In the genomic region with DNA sequence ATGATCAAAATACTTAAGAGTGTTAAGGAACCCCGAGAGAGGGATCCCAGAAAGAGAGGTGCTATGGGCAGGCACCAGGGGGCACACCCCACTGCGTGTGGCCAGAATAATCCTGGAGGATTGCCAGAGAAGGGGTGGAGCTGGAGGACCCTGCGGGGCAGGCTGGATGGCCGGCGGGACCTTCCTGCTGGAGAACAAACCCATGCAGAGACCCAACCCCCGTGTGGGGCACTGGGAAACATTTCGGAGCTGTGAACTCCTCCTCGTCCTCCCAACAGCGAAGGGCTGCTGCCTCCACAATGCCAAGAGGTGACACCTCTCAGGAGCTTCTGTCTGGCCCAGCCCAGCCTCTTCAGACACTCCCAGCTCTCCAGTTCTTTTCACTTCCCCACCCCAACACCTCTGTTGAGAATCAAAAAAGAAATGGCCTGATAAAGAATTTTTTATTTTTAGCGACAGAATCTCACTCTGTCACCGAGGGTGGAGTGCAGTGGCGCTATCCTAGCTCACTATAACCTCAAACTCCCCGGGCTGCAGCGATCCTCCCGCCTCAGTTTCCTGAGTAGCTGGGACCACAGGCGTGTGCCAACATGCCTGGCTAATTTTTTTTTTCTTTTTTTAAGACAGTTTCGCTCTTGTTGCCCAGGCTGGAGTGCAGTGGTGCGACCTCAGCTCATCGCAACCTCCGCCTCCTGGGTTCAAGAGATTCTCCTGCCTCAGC, we compare ENCODE assay signal across 12 cellular contexts. TPM values are rescaled to one million over a fixed set of nuclear protein-coding genes. Genes with fewer than 3 reads are reported as not detected.
DNase-seq lines count a peak whose midpoint lies in the region; ATAC-seq and TF ChIP-seq lines count a peak whose summit lies in the region.
"Had no signal": no experiment of that assay in that cellular context is flagged by ENCODE, and none has a peak within 500 bp of the region (broad histone marks: within the 10 kb centered on the region; RNA-seq: fewer than 3 reads in every experiment).

No MANE protein-coding gene starts in this region.

- H3K36me3 Mint-ChIP-seq in activated CD8-positive, alpha-beta memory T cell treated with anti-CD3 and anti-CD28 coated beads, Interleukin-2, amount 10 ng/mL, durations not matched to agents 7 days and 5 days = no peaks in the 10 kb centered on the region
- no peaks in the 10 kb centered on the region for H3K36me3 Mint-ChIP-seq in activated B cell treated with CpG ODN at 0.5 μM for 24 hours (ENCODE audit: low read depth)
- H3K36me3 Mint-ChIP-seq: activated CD4-positive, alpha-beta memory T cell treated with anti-CD3 and anti-CD28 coated beads for 36 hours had no signal

- peaks cover 21% of the 10 kb centered on the region for H3K4me1 Mint-ChIP-seq in activated CD8-positive, alpha-beta memory T cell treated with anti-CD3 and anti-CD28 coated beads, Interleukin-2, amount 10 ng/mL, durations not matched to agents 7 days and 5 days
- H3K4me1 Mint-ChIP-seq in activated B cell treated with CpG ODN at 0.5 μM for 24 hours = peaks cover 14% of the 10 kb centered on the region

- no peak overlapping the region for H3K4me3 Mint-ChIP-seq in activated CD8-positive, alpha-beta memory T cell treated with anti-CD3 and anti-CD28 coated beads, Interleukin-2, amount 10 ng/mL, durations not matched to agents 7 days and 5 days
- peak overlapping the region; percentile 41 for H3K4me3 Mint-ChIP-seq in activated B cell treated with CpG ODN at 0.5 μM for 24 hours
- H3K4me3 Mint-ChIP-seq: activated CD4-positive, alpha-beta memory T cell treated with anti-CD3 and anti-CD28 coated beads for 36 hours had no signal

- 53 to 66% methylated on average over 20 of the region's 20 CpGs for WGBS in testis, 2 donors

- DNase-seq in activated CD8-positive, alpha-beta memory T cell treated with anti-CD3 and anti-CD28 coated beads for 24 hours = peak; percentile 62
- DNase-seq in activated CD8-positive, alpha-beta memory T cell treated with anti-CD3 and anti-CD28 coated beads, Interleukin-2, amount 10 ng/mL, durations not matched to agents 7 days and 5 days = no peak
- DNase-seq in activated B cell treated with CpG ODN at 0.5 μM for 24 hours (no peak), cardiac muscle cell (ENCODE audit: low read depth in 1 of 2, low spot score in 1 of 2) (peak; percentile 27 to 68), thoracic aorta (ENCODE audit: low spot score) (no peak), middle frontal gyrus (ENCODE audit: extremely low spot score, low spot score) (no peak), testis (no peak)
- DNase-seq in activated effector memory CD4-positive, alpha-beta T cell treated with Interleukin-2 at 50 U/mL for 16 hours = no peak
- DNase-seq: NCI-H1417 treated with DMSO at 0.1 percent for 48 hours had no signal

- no peaks in the 10 kb centered on the region for H3K27me3 ChIP-seq in cardiac muscle cell
- H3K27me3 ChIP-seq in thoracic aorta (replicated peaks; ENCODE audit: insufficient read depth) = no peaks in the 10 kb centered on the region
- no peaks in the 10 kb centered on the region for H3K27me3 ChIP-seq in testis
- H3K27me3 ChIP-seq: right lobe of liver, upper lobe of right lung had no signal

- no peak overlapping the region for H3K27ac ChIP-seq in cardiac muscle cell
- H3K27ac ChIP-seq in thoracic aorta = no peak overlapping the region
- H3K27ac ChIP-seq in testis = no peak overlapping the region
- H3K27ac ChIP-seq: right lobe of liver, upper lobe of right lung had no signal

- no peak for ATAC-seq in activated CD8-positive, alpha-beta memory T cell treated with anti-CD3 and anti-CD28 coated beads, Interleukin-2, amount 10 ng/mL, durations not matched to agents 7 days and 5 days
- ATAC-seq in activated B cell treated with CpG ODN at 0.5 μM for 24 hours (ENCODE audit: low read depth) = no peak
- ATAC-seq in thoracic aorta (ENCODE audit: insufficient number of reproducible peaks, low FRiP score, low read depth) = no peak

- H3K9me3 ChIP-seq in cardiac muscle cell (ENCODE audit: low read depth) = no peaks in the 10 kb centered on the region
- H3K9me3 ChIP-seq in thoracic aorta = no peaks in the 10 kb centered on the region
- H3K9me3 ChIP-seq in testis = no peaks in the 10 kb centered on the region
- H3K9me3 ChIP-seq: right lobe of liver, upper lobe of right lung had no signal

- no peaks in the 10 kb centered on the region for H3K9me3 Mint-ChIP-seq in activated CD8-positive, alpha-beta memory T cell treated with anti-CD3 and anti-CD28 coated beads, Interleukin-2, amount 10 ng/mL, durations not matched to agents 7 days and 5 days (ENCODE audit: low read depth)
- no peaks in the 10 kb centered on the region for H3K9me3 Mint-ChIP-seq in activated B cell treated with CpG ODN at 0.5 μM for 24 hours
- H3K9me3 Mint-ChIP-seq: activated CD4-positive, alpha-beta memory T cell treated with anti-CD3 and anti-CD28 coated beads for 36 hours had no signal

- TF ChIP-seq CTCF in activated B cell treated with CpG ODN at 0.5 μM for 24 hours (IDR thresholded peaks at IDR 0.05) = no peak
- TF ChIP-seq CTCF in cardiac muscle cell (IDR thresholded peaks at IDR 0.05; ENCODE audit: low read depth, low read length) = no peak
- TF ChIP-seq CTCF in thoracic aorta (IDR thresholded peaks at IDR 0.05) = no peak
- TF ChIP-seq CTCF in testis (IDR thresholded peaks at IDR 0.05) = no peak

- H3K4me1 ChIP-seq in cardiac muscle cell (ENCODE audit: low read depth) (no peaks in the 10 kb centered on the region), thoracic aorta (ENCODE audit: control insufficient read depth in 1 of 2, low read depth in 2 of 2) (peaks cover 3 to 14% of the 10 kb centered on the region in 2 donors), testis (no peaks in the 10 kb centered on the region)

- H3K4me3 ChIP-seq in cardiac muscle cell (no peak overlapping the region), thoracic aorta (peak overlapping the region; percentile 35), testis (no peak overlapping the region)
- H3K4me3 ChIP-seq: right lobe of liver, upper lobe of right lung had no signal

- POLR2A ChIA-PET in activated B cell treated with CpG ODN at 0.5 μM for 24 hours (lab: Charles Lee) = interaction anchor here (0.6 to 1.2 kb wide), 5 partner anchors 10 to 793 kb away, joined by 3 read pairs; a partner anchor contains a TSS

- no peak overlapping the region for H3K27ac Mint-ChIP-seq in activated CD8-positive, alpha-beta memory T cell treated with anti-CD3 and anti-CD28 coated beads, Interleukin-2, amount 10 ng/mL, durations not matched to agents 7 days and 5 days
- H3K27ac Mint-ChIP-seq in activated B cell treated with CpG ODN at 0.5 μM for 24 hours = no peak overlapping the region
- H3K27ac Mint-ChIP-seq: activated CD4-positive, alpha-beta memory T cell treated with anti-CD3 and anti-CD28 coated beads for 36 hours had no signal

- no peaks in the 10 kb centered on the region for H3K27me3 Mint-ChIP-seq in activated CD8-positive, alpha-beta memory T cell treated with anti-CD3 and anti-CD28 coated beads, Interleukin-2, amount 10 ng/mL, durations not matched to agents 7 days and 5 days
- H3K27me3 Mint-ChIP-seq in activated B cell treated with CpG ODN at 0.5 μM for 24 hours = peaks cover 10% of the 10 kb centered on the region

- CTCF ChIA-PET in activated CD8-positive, alpha-beta memory T cell treated with anti-CD3 and anti-CD28 coated beads, Interleukin-2, amount 10 ng/mL, durations not matched to agents 7 days and 5 days (lab: Charles Lee) = interaction anchor here (0.7 to 3.5 kb wide), 15 partner anchors 9 to 301 kb away, joined by 3 to 18 read pairs (median 4); no protein-coding TSS in a partner anchor
- CTCF ChIA-PET in activated B cell treated with CpG ODN at 0.5 μM for 24 hours (lab: Charles Lee) = interaction anchor here (0.7 to 3.9 kb wide), 10 partner anchors 16 to 300 kb away, joined by 3 to 61 read pairs (median 4); no protein-coding TSS in a partner anchor

- intact Hi-C loops in activated B cell treated with CpG ODN at 0.5 μM for 24 hours (cut with micrococcal nuclease) = no loop called here
- intact Hi-C loops in testis (cut with DNase I; ENCODE audit: low total_unique reads) = no loop called here

- H3K36me3 ChIP-seq in cardiac muscle cell = no peaks in the 10 kb centered on the region
- H3K36me3 ChIP-seq in thoracic aorta = no peaks in the 10 kb centered on the region
- no peaks in the 10 kb centered on the region for H3K36me3 ChIP-seq in testis (ENCODE audit: low read depth, missing control alignments)
- H3K36me3 ChIP-seq: right lobe of liver, upper lobe of right lung had no signal

- no peak for TF ChIP-seq POLR2A in testis (IDR thresholded peaks at IDR 0.05)

RNA-seq across cellular contexts. Expression of a gene that starts 25.6 kb away (rescaled TPM):
- under 1 TPM; 0.52 to 0.79 TPM for total RNA-seq in activated CD8-positive, alpha-beta memory T cell treated with anti-CD3 and anti-CD28 coated beads, Interleukin-2, amount 10 ng/mL, durations not matched to agents 7 days and 5 days
- total RNA-seq in activated B cell treated with CpG ODN at 0.5 μM for 24 hours (0.32 TPM in 1 of 2 replicates, not detected in the other), cardiac muscle cell (48.5 and 71.7 TPM in 2 replicates), thoracic aorta (10 to 100 TPM; 31.9 to 51.3 TPM), testis (10 to 100 TPM; 11.1 to 13.9 TPM)
- polyA plus RNA-seq in cardiac muscle cell (32.8 and 44.2 TPM in 2 replicates), testis (ENCODE audit: insufficient read depth, low read depth, low replicate concordance) (10.6 TPM)

RNA-seq across cellular contexts. Expression of a gene that starts 36.8 kb away (rescaled TPM):
- 100 to 1,000 TPM in 1 of 2 experiments, 10 to 100 TPM in 1; 93.6 to 116 TPM for total RNA-seq in activated CD8-positive, alpha-beta memory T cell treated with anti-CD3 and anti-CD28 coated beads, Interleukin-2, amount 10 ng/mL, durations not matched to agents 7 days and 5 days
- total RNA-seq in activated B cell treated with CpG ODN at 0.5 μM for 24 hours = 141 and 160 TPM in 2 replicates
- 28.2 and 37.8 TPM in 2 replicates for total RNA-seq in cardiac muscle cell
- 17.6 and 21.0 TPM in 2 replicates for polyA plus RNA-seq in cardiac muscle cell
- 100 to 1,000 TPM in 1 of 2 donors, 10 to 100 TPM in 1; 40.1 to 130 TPM for total RNA-seq in thoracic aorta
- total RNA-seq in testis = 100 to 1,000 TPM; 142 to 169 TPM
- 106 TPM for polyA plus RNA-seq in testis (ENCODE audit: insufficient read depth, low read depth, low replicate concordance)

RNA-seq across cellular contexts. Expression of a gene that starts 59.3 kb away (rescaled TPM):
- not detected for total RNA-seq in activated CD8-positive, alpha-beta memory T cell treated with anti-CD3 and anti-CD28 coated beads, Interleukin-2, amount 10 ng/mL, durations not matched to agents 7 days and 5 days
- not detected in 2 replicates for total RNA-seq in activated B cell treated with CpG ODN at 0.5 μM for 24 hours
- total RNA-seq in cardiac muscle cell = 0.21 and 0.53 TPM in 2 replicates
- 0.62 TPM in 1 of 2 replicates, not detected in the other for polyA plus RNA-seq in cardiac muscle cell
- total RNA-seq in thoracic aorta = 10 to 100 TPM in 1 of 2 donors, 1 to 10 TPM in 1; 3.2 to 16.9 TPM
- total RNA-seq in testis = 1 to 10 TPM; 3.4 to 4.2 TPM
- 3.7 TPM for polyA plus RNA-seq in testis (ENCODE audit: insufficient read depth, low read depth, low replicate concordance)
- total RNA-seq: activated CD4-positive, alpha-beta memory T cell treated with anti-CD3 and anti-CD28 coated beads for 36 hours; upper lobe of right lung had no signal

Comparison
In these comparisons a context has a peak if more than half of its experiments do, and no peak if none do; other contexts are left out.
1. DNase-seq: peak in activated CD8-positive, alpha-beta memory T cell treated with anti-CD3 and anti-CD28 coated beads for 24 hours (single experiment) and cardiac muscle cell (2 of 2); none in activated CD8-positive, alpha-beta memory T cell treated with anti-CD3 and anti-CD28 coated beads, Interleukin-2, amount 10 ng/mL, durations not matched to agents 7 days and 5 days (single experiment), activated B cell treated with CpG ODN at 0.5 μM for 24 hours (single experiment), thoracic aorta (single experiment), middle frontal gyrus (single experiment), activated effector memory CD4-positive, alpha-beta T cell treated with Interleukin-2 at 50 U/mL for 16 hours (single experiment) and testis (single experiment).